Comparison of ENCODE assay signal across 21 cellular contexts in genomic region chr13:31105020-31105800, GRCh38. TPM values are rescaled to one million over a fixed set of nuclear protein-coding genes. Genes with fewer than 3 reads are reported as not detected.
A peak's percentile ranks its signal among the peaks of the same experiment; 100 is the strongest.
DNase-seq lines count a peak whose midpoint lies in the region; ATAC-seq and TF ChIP-seq lines count a peak whose summit lies in the region.
"Had no signal": no experiment of that assay in that cellular context is flagged by ENCODE, and none has a peak within 500 bp of the region (broad histone marks: within the 10 kb centered on the region; RNA-seq: fewer than 3 reads in every experiment).

No MANE protein-coding gene starts in this region.

- no peaks in the 10 kb centered on the region for H3K9me3 Mint-ChIP-seq in stimulated activated effector memory CD8-positive, alpha-beta T cell treated with anti-CD3 and anti-CD28 coated beads, Interleukin-12 subunit alpha, Interleukin-12 subunit beta, amount 100 ng/mL, for 72 hours
- no peaks in the 10 kb centered on the region for H3K9me3 Mint-ChIP-seq in activated naive CD4-positive, alpha-beta T cell treated with anti-CD3 and anti-CD28 coated beads, Interleukin-2, amount 50 U/mL, for 72 hours
- H3K9me3 Mint-ChIP-seq: memory B cell; nephron; stimulated activated naive B cell treated with anti-CD40 and anti-IgM and Interleukin-4, amounts not matched to agents 10 μg/mL and 1 μg/mL and 100 μg/mL, for 72 hours had no signal

- peak overlapping the region; percentile 11 for H3K27ac Mint-ChIP-seq in stimulated activated effector memory CD8-positive, alpha-beta T cell treated with anti-CD3 and anti-CD28 coated beads, Interleukin-12 subunit alpha, Interleukin-12 subunit beta, amount 100 ng/mL, for 72 hours
- no peak overlapping the region for H3K27ac Mint-ChIP-seq in activated naive CD4-positive, alpha-beta T cell treated with anti-CD3 and anti-CD28 coated beads, Interleukin-2, amount 50 U/mL, for 72 hours
- H3K27ac Mint-ChIP-seq: memory B cell; nephron; stimulated activated naive B cell treated with anti-CD40 and anti-IgM and Interleukin-4, amounts not matched to agents 10 μg/mL and 1 μg/mL and 100 μg/mL, for 72 hours had no signal

- H3K4me3 ChIP-seq in fibroblast of mammary gland (ENCODE audit: control insufficient read depth, low read depth, low read length): no peak overlapping the region
- H3K4me3 ChIP-seq: ascending aorta; BLaER1 treated with 17β-estradiol and CSF1 and Interleukin-3, amounts not matched to agents 10 nM and 100 nM; coronary artery; tibial nerve had no signal

- ATAC-seq in stimulated activated effector memory CD8-positive, alpha-beta T cell treated with anti-CD3 and anti-CD28 coated beads, Interleukin-12 subunit alpha, Interleukin-12 subunit beta, amount 100 ng/mL, for 72 hours: no peak
- no peak for ATAC-seq in activated naive CD4-positive, alpha-beta T cell treated with anti-CD3 and anti-CD28 coated beads, Interleukin-2, amount 50 U/mL, for 72 hours
- ATAC-seq in GM18498 (IDR thresholded peaks at IDR 0.05; ENCODE audit: unreplicated experiment): no peak
- no peak for ATAC-seq in HG02884 (IDR thresholded peaks at IDR 0.05; ENCODE audit: unreplicated experiment)
- ATAC-seq: stimulated activated naive B cell treated with anti-CD40 and anti-IgM and Interleukin-4, amounts not matched to agents 10 μg/mL and 1 μg/mL and 100 μg/mL, for 72 hours had no signal

- DNase-seq in DMS 273 (lab: John Stamatoyannopoulos, UW; ENCODE audit: unreplicated experiment): peak; percentile 1
- no peak for DNase-seq in DMS 273 treated with DMSO at 0.1 percent for 48 hours (lab: John Stamatoyannopoulos, UW)
- DNase-seq in NAMALWA (ENCODE audit: low spot score): peak; percentile 12
- peak; percentile 24 for DNase-seq in fibroblast of mammary gland (ENCODE audit: low read depth)
- DNase-seq in stimulated activated effector memory CD8-positive, alpha-beta T cell treated with anti-CD3 and anti-CD28 coated beads, Interleukin-12 subunit alpha, Interleukin-12 subunit beta, amount 100 ng/mL, for 72 hours (ENCODE audit: low spot score in 2 of 2): no peak
- DNase-seq in activated naive CD4-positive, alpha-beta T cell treated with anti-CD3 and anti-CD28 coated beads, Interleukin-2, amount 50 U/mL, for 72 hours (ENCODE audit: low spot score in 2 of 2): no peak
- DNase-seq: activated CD4-positive, alpha-beta T cell treated with anti-CD3 and anti-CD28 coated beads, Interleukin-2, amount 50 U/mL, for 1 hour; activated naive CD4-positive, alpha-beta T cell; activated T-cell treated with anti-CD3 and anti-CD28 coated beads for 4 hours; NCI-H1048; NCI-H774; stimulated activated CD4-positive, alpha-beta T cell treated with anti-CD3 and anti-CD28 coated beads, Interleukin-12 subunit alpha, Interleukin-12 subunit beta, amount 100 ng/mL, for 4 hours; stimulated activated naive B cell treated with anti-CD40 and anti-IgM and Interleukin-4, amounts not matched to agents 10 μg/mL and 1 μg/mL and 100 μg/mL, for 72 hours had no signal

- no peaks in the 10 kb centered on the region for H3K4me1 Mint-ChIP-seq in stimulated activated effector memory CD8-positive, alpha-beta T cell treated with anti-CD3 and anti-CD28 coated beads, Interleukin-12 subunit alpha, Interleukin-12 subunit beta, amount 100 ng/mL, for 72 hours
- H3K4me1 Mint-ChIP-seq: memory B cell; stimulated activated naive B cell treated with anti-CD40 and anti-IgM and Interleukin-4, amounts not matched to agents 10 μg/mL and 1 μg/mL and 100 μg/mL, for 72 hours had no signal

- TF ChIP-seq CTCF in fibroblast of mammary gland (conservative IDR thresholded peaks at IDR 0.05; ENCODE audit: control insufficient read depth, insufficient read depth, low read depth, low read length): no peak

- H3K36me3 Mint-ChIP-seq in stimulated activated effector memory CD8-positive, alpha-beta T cell treated with anti-CD3 and anti-CD28 coated beads, Interleukin-12 subunit alpha, Interleukin-12 subunit beta, amount 100 ng/mL, for 72 hours: no peaks in the 10 kb centered on the region
- H3K36me3 Mint-ChIP-seq in activated naive CD4-positive, alpha-beta T cell treated with anti-CD3 and anti-CD28 coated beads, Interleukin-2, amount 50 U/mL, for 72 hours: no peaks in the 10 kb centered on the region
- H3K36me3 Mint-ChIP-seq: memory B cell; stimulated activated naive B cell treated with anti-CD40 and anti-IgM and Interleukin-4, amounts not matched to agents 10 μg/mL and 1 μg/mL and 100 μg/mL, for 72 hours had no signal

- no peak overlapping the region for H3K4me3 Mint-ChIP-seq in stimulated activated effector memory CD8-positive, alpha-beta T cell treated with anti-CD3 and anti-CD28 coated beads, Interleukin-12 subunit alpha, Interleukin-12 subunit beta, amount 100 ng/mL, for 72 hours
- H3K4me3 Mint-ChIP-seq: memory B cell; nephron; stimulated activated naive B cell treated with anti-CD40 and anti-IgM and Interleukin-4, amounts not matched to agents 10 μg/mL and 1 μg/mL and 100 μg/mL, for 72 hours had no signal

RNA-seq across cellular contexts. Expression of gene HSPH1, which starts 56.5 kb away (rescaled TPM):
- 100 to 1,000 TPM; 165 to 253 TPM for total RNA-seq in activated naive CD4-positive, alpha-beta T cell treated with anti-CD3 and anti-CD28 coated beads, Interleukin-2, amount 50 U/mL, for 72 hours

Comparison
In these comparisons a context has a peak if more than half of its experiments do, and no peak if none do; other contexts are left out.
1. DNase-seq: peak in DMS 273 (single experiment), NAMALWA (single experiment) and fibroblast of mammary gland (single experiment); none in DMS 273 treated with DMSO at 0.1 percent for 48 hours (single experiment), stimulated activated effector memory CD8-positive, alpha-beta T cell treated with anti-CD3 and anti-CD28 coated beads, Interleukin-12 subunit alpha, Interleukin-12 subunit beta, amount 100 ng/mL, for 72 hours (0 of 2) and activated naive CD4-positive, alpha-beta T cell treated with anti-CD3 and anti-CD28 coated beads, Interleukin-2, amount 50 U/mL, for 72 hours (0 of 2).